ENCODE assay signal across 8 cellular contexts in the genomic region with DNA sequence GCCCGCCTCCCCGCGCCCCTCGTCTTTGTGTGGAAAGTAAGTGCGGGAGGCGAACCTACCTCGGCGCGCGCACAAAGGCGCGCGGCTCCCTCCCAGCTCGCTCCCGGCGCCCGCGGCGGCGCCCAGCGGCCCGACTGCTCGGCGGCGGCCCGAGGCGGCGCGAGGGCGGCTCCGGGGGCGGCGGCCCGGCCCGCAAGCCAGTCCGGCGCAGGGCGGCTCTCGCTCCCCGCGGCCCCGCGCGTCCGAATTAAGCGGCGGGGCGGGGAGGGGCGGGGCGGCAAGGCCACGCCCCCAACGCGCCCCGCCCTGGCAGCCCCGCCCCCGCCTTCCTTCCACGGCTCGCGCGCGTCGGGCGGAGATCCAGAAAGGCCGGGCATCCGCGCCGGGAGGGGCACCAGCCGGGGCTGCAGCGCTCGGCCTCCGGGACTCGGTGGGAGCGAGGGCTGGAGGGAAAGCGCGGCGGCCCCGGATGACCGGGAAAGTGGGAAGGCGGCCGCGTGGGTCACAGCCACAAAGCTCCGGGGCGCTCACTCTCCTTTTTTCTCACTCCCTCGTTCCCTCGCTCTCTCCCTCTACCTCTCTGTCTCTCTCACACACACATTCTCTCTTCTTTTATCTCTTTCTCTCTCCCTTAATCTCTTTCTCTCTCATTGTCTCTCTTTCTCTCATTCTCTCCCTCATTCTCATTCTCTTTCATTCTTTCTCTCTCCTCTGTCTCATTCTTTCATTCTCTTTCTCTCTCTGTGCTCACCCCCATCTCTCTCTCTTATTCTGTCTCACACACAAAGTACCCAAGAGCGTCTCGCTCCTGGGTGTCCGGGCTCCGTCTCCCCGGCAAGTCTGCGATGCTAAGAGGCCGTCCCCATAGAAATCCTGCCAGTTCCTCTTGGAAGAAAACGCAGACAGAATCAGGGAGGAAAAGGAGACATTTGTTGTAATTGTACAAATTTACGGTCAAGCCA.
DNase-seq lines count a peak whose midpoint lies in the region; ATAC-seq and TF ChIP-seq lines count a peak whose summit lies in the region.

No MANE protein-coding gene starts in this region.

- no peak overlapping the region for H3K23ac ChIP-seq in neuronal stem cell (ENCODE audit: low read depth, low read length, poor library complexity)

- H3K4me1 Mint-ChIP-seq in CD4-positive, alpha-beta T cell (ENCODE audit: low read depth), result peaks cover 57% of the 10 kb centered on the region

- H3K4me2 ChIP-seq in neuronal stem cell (ENCODE audit: insufficient read depth, low read length, poor library complexity, severe bottlenecking), result peak overlapping the region; percentile 81

- CTCF ChIA-PET in CD4-positive, alpha-beta T cell (lab: Charles Lee), result interaction anchor here (1.3 to 1.5 kb wide), 2 partner anchors 44 to 61 kb away, joined by 4 to 5 read pairs; no protein-coding TSS in a partner anchor

- no peak overlapping the region for H2BK15ac ChIP-seq in neuronal stem cell (ENCODE audit: low read length)

- no peak overlapping the region for H2AK5ac ChIP-seq in neuronal stem cell (ENCODE audit: low read depth, low read length)

- H3K18ac ChIP-seq in neuronal stem cell (ENCODE audit: low read length), result peak overlapping the region; percentile 75

- POLR2A ChIA-PET in CD4-positive, alpha-beta T cell (lab: Charles Lee), result interaction anchor here (0.6 to 2.2 kb wide), 11 partner anchors 11 to 233 kb away, joined by 3 to 10 read pairs (median 5); a partner anchor contains a TSS

- H2BK120ac ChIP-seq in neuronal stem cell (ENCODE audit: low read depth, low read length), result no peak overlapping the region

- peak overlapping the region; percentile 88 for H3K9ac ChIP-seq in neuronal stem cell (ENCODE audit: low read depth, low read length, poor library complexity)

- DNase-seq in CD4-positive, alpha-beta T cell, result peak; percentile 48 to 75 (median 66)
- peak; percentile 88 for DNase-seq in RPMI8226
- peak; percentile 66 for DNase-seq in activated naive CD4-positive, alpha-beta T cell treated with anti-CD3 and anti-CD28 coated beads, Interleukin-2, amount 50 U/mL, for 16 hours
- DNase-seq in germinal center (ENCODE audit: low spot score), result peak; percentile 84
- DNase-seq in neuronal stem cell (ENCODE audit: low spot score), result peak; percentile 78

- H2BK12ac ChIP-seq in neuronal stem cell (ENCODE audit: low read length), result no peak overlapping the region

- H2AFZ ChIP-seq in neuronal stem cell (ENCODE audit: low read length), result peak overlapping the region; percentile 93

- WGBS in neuronal stem cell (ENCODE audit: extremely low coverage in 2 of 2, insufficient read length in 2 of 2, insufficient replicate concordance in 1 of 2), 2 donors, result no CpG with 5 or more reads among the region's 94 CpGs

- H3K36me3 Mint-ChIP-seq in CD4-positive, alpha-beta T cell (ENCODE audit: low read depth), result peaks cover 49% of the 10 kb centered on the region

- H2BK5ac ChIP-seq in neuronal stem cell (ENCODE audit: low read length), result no peak overlapping the region

- no peaks in the 10 kb centered on the region for H3K79me1 ChIP-seq in neuronal stem cell (ENCODE audit: low read depth, low read length)

- peaks cover 6 to 9% of the 10 kb centered on the region in 2 donors for H3K4me1 ChIP-seq in neuronal stem cell (ENCODE audit: control insufficient read depth in 2 of 2, insufficient read depth in 1 of 2, low read depth in 1 of 2, low read length in 2 of 2)

- H3K27me3 ChIP-seq in CD4-positive, alpha-beta T cell (ENCODE audit: control insufficient read depth, insufficient read depth, low read length), result no peaks in the 10 kb centered on the region
- peaks cover 0 to 23% (median 2%) of the 10 kb centered on the region in 3 experiments for H3K27me3 ChIP-seq in neuronal stem cell (ENCODE audit: control insufficient read depth in 3 of 3, insufficient read depth in 3 of 3, low read depth in 1 of 3, low read length in 3 of 3)

- H4K91ac ChIP-seq in neuronal stem cell (ENCODE audit: low read depth, low read length, poor library complexity), result no peak overlapping the region

- peak overlapping the region; percentile 88 to 91 for H3K4me3 ChIP-seq in neuronal stem cell (ENCODE audit: low read length in 2 of 2)

- no peaks in the 10 kb centered on the region for H3K9me3 ChIP-seq in CD4-positive, alpha-beta T cell (ENCODE audit: control insufficient read depth, low read length)
- H3K9me3 ChIP-seq in neuronal stem cell (replicated peaks in 1 of 2; ENCODE audit: control insufficient read depth in 2 of 2, insufficient read depth in 1 of 2, low read depth in 1 of 2, low read length in 2 of 2), result peaks cover 0 to 7% of the 10 kb centered on the region in 2 donors

- H3K4me3 Mint-ChIP-seq in CD4-positive, alpha-beta T cell, result peak overlapping the region; percentile 90

- no peak overlapping the region for H3K4ac ChIP-seq in neuronal stem cell (ENCODE audit: low read length)

- peaks cover 0 to 27% of the 10 kb centered on the region in 2 donors for H3K36me3 ChIP-seq in neuronal stem cell (replicated peaks in 1 of 2; ENCODE audit: control insufficient read depth in 2 of 2, insufficient read depth in 2 of 2, low read length in 2 of 2)

- intact Hi-C loops in CD4-positive, alpha-beta T cell (cut with DNase I, micrococcal nuclease), result loop anchor here (1.0 to 5.0 kb wide), 7 partner anchors 37 to 233 kb away; a partner anchor contains a TSS

- H3K27me3 Mint-ChIP-seq in CD4-positive, alpha-beta T cell, result no peaks in the 10 kb centered on the region

- H3K27ac Mint-ChIP-seq in CD4-positive, alpha-beta T cell, result peak overlapping the region; percentile 90

- H4K8ac ChIP-seq in neuronal stem cell (ENCODE audit: low read depth, low read length), result no peak overlapping the region

- no peak for TF ChIP-seq CTCF in CD4-positive, alpha-beta T cell (IDR thresholded peaks at IDR 0.05)

- H3K9me3 Mint-ChIP-seq in CD4-positive, alpha-beta T cell, result no peaks in the 10 kb centered on the region

- peak; percentile 56 for ATAC-seq in CD4-positive, alpha-beta T cell (ENCODE audit: poor library complexity)
- ATAC-seq in GM19397 (IDR thresholded peaks at IDR 0.05; ENCODE audit: unreplicated experiment) (peak; percentile 59), HG03571 (IDR thresholded peaks at IDR 0.05; ENCODE audit: unreplicated experiment) (peak; percentile 43)

- no peak overlapping the region for H3K14ac ChIP-seq in neuronal stem cell (ENCODE audit: low read length)

- H3K27ac ChIP-seq in CD4-positive, alpha-beta T cell (ENCODE audit: low read depth, low read length), result peak overlapping the region; percentile 26
- H3K27ac ChIP-seq in neuronal stem cell (replicated peaks; ENCODE audit: low read length) (no peak overlapping the region), temporal lobe (ENCODE audit: low read depth, low read length) (peak overlapping the region; percentile 22)
